Comparison of ENCODE assay signal across 8 cellular contexts in genomic region chr10:50738974-50739617, GRCh38. TPM values are rescaled to one million over a fixed set of nuclear protein-coding genes. Genes with fewer than 3 reads are reported as not detected.
A peak's percentile ranks its signal among the peaks of the same experiment; 100 is the strongest.
DNase-seq lines count a peak whose midpoint lies in the region; ATAC-seq and TF ChIP-seq lines count a peak whose summit lies in the region.
"Not testable (repeated sequence)": the region's sequence is repeated elsewhere in the genome, so short reads cannot be mapped to it uniquely, and the experiment has no call there.

No MANE protein-coding gene starts in this region.

- H3K4me1 Mint-ChIP-seq in activated naive CD4-positive, alpha-beta T cell treated with anti-CD3 and anti-CD28 coated beads for 36 hours (ENCODE audit: low read depth) = peaks cover 16% of the 10 kb centered on the region
- peaks cover 17 to 36% of the 10 kb centered on the region in 2 donors for H3K4me1 Mint-ChIP-seq in natural killer cell
- H3K4me1 Mint-ChIP-seq in stimulated activated naive CD8-positive, alpha-beta T cell treated with anti-CD3 and anti-CD28 coated beads, Interleukin-15, Interleukin-2, amounts not matched to agents 100 ng/mL and 50 ng/mL, for 24 hours (ENCODE audit: low read depth) = peaks cover 17% of the 10 kb centered on the region

- no CpG with 5 or more reads among the region's 23 CpGs for WGBS in iPS DF 6.9 (ENCODE audit: insufficient coverage, insufficient read length)

- H3K27ac Mint-ChIP-seq in activated naive CD4-positive, alpha-beta T cell treated with anti-CD3 and anti-CD28 coated beads for 36 hours = peak overlapping the region; percentile 95
- peak overlapping the region; percentile 73 to 98 for H3K27ac Mint-ChIP-seq in natural killer cell
- H3K27ac Mint-ChIP-seq in stimulated activated naive CD8-positive, alpha-beta T cell treated with anti-CD3 and anti-CD28 coated beads, Interleukin-15, Interleukin-2, amounts not matched to agents 100 ng/mL and 50 ng/mL, for 24 hours = peak overlapping the region; percentile 96

- TSS peak; percentile 83 for BruUV-seq in PC-3 (replicated peaks; lab: Mats Ljungman, UMichigan)

- H4K20me1 ChIP-seq in PC-3 (ENCODE audit: low read length) = not testable (repeated sequence)

- ATAC-seq in PC-3 = not testable (repeated sequence)
- peak in 1 of 3 donors; percentile 11 for ATAC-seq in natural killer cell

- not testable (repeated sequence) for DNase-seq in BJ (ENCODE audit: low read depth); PC-3; activated naive CD4-positive, alpha-beta T cell treated with anti-CD3 and anti-CD28 coated beads for 36 hours; iPS DF 6.9 (ENCODE audit: low read depth, low spot score); natural killer cell

- H3K27me3 ChIP-seq in BJ (ENCODE audit: control insufficient read depth, insufficient read depth, low read length); duodenal mucosa (ENCODE audit: control insufficient read depth in 1 of 2, insufficient read depth in 2 of 2, low read length in 2 of 2); iPS DF 6.9 (ENCODE audit: control insufficient read depth, insufficient read depth, low read length): not testable (repeated sequence)
- peaks cover 24% of the 10 kb centered on the region for H3K27me3 ChIP-seq in PC-3 (ENCODE audit: low read length)

- H3K4me3 Mint-ChIP-seq in activated naive CD4-positive, alpha-beta T cell treated with anti-CD3 and anti-CD28 coated beads for 36 hours = peak overlapping the region; percentile 98
- peak overlapping the region; percentile 99 for H3K4me3 Mint-ChIP-seq in natural killer cell
- peak overlapping the region; percentile 98 for H3K4me3 Mint-ChIP-seq in stimulated activated naive CD8-positive, alpha-beta T cell treated with anti-CD3 and anti-CD28 coated beads, Interleukin-15, Interleukin-2, amounts not matched to agents 100 ng/mL and 50 ng/mL, for 24 hours

- not testable (repeated sequence) for H3K4me1 ChIP-seq in HEK293 (ENCODE audit: control insufficient read depth, insufficient read depth, low read length); duodenal mucosa (ENCODE audit: control insufficient read depth in 1 of 2, insufficient read depth in 2 of 2, low read length in 2 of 2); iPS DF 6.9 (ENCODE audit: control insufficient read depth, insufficient read depth, low read length)
- H3K4me1 ChIP-seq in PC-3 (ENCODE audit: insufficient read depth, low read length) = peaks cover 14% of the 10 kb centered on the region

- H3K4me2 ChIP-seq in PC-3 (ENCODE audit: low read length) = peak overlapping the region; percentile 87

- not testable (repeated sequence) for H3K9me2 ChIP-seq in PC-3 (replicated peaks; ENCODE audit: low read length)

- not testable (repeated sequence) for H3F3A ChIP-seq in PC-3 (ENCODE audit: low read length, unreplicated experiment)

- TF ChIP-seq CTCF in BJ (IDR thresholded peaks at IDR 0.05; ENCODE audit: insufficient read depth, low read depth, low read length); HEK293 (tag by site-specific recombination; IDR thresholded peaks at IDR 0.05); PC-3 (conservative IDR thresholded peaks at IDR 0.05; ENCODE audit: low read depth, low read length); natural killer cell (IDR thresholded peaks at IDR 0.05): not testable (repeated sequence)

- POLR2A ChIA-PET in BJ (lab: Charles Lee) = not testable (repeated sequence)
- POLR2A ChIA-PET in HEK293 (lab: Yijun Ruan, JAX) = interaction anchor here (1.7 kb wide), 1 partner anchor 114 kb away, joined by 6 read pairs; no protein-coding TSS in a partner anchor
- POLR2A ChIA-PET in PC-3 (lab: Charles Lee; ENCODE audit: unreplicated experiment) = interaction anchor here (0.6 to 1.0 kb wide), 3 partner anchors 115 to 930 kb away, joined by 3 to 7 read pairs (median 4); no protein-coding TSS in a partner anchor

- H3K9me3 ChIP-seq in HEK293 (ENCODE audit: control insufficient read depth, insufficient read depth, low read depth, low read length); PC-3 (ENCODE audit: low read length); duodenal mucosa (ENCODE audit: control insufficient read depth in 1 of 2, low read length in 2 of 2); iPS DF 6.9 (ENCODE audit: control insufficient read depth, insufficient read depth, low read length): not testable (repeated sequence)

- H3K9ac ChIP-seq in PC-3 (ENCODE audit: low read length) (peak overlapping the region; percentile 83), duodenal mucosa (ENCODE audit: low read depth in 1 of 2, low read length in 2 of 2) (peak overlapping the region; percentile 63 to 84)

- H3K27me3 Mint-ChIP-seq in activated naive CD4-positive, alpha-beta T cell treated with anti-CD3 and anti-CD28 coated beads for 36 hours (ENCODE audit: low read depth); stimulated activated naive CD8-positive, alpha-beta T cell treated with anti-CD3 and anti-CD28 coated beads, Interleukin-15, Interleukin-2, amounts not matched to agents 100 ng/mL and 50 ng/mL, for 24 hours: not testable (repeated sequence)
- peaks cover 9 to 18% of the 10 kb centered on the region in 2 donors for H3K27me3 Mint-ChIP-seq in natural killer cell (ENCODE audit: low read depth in 2 of 2)

- intact Hi-C loops in PC-3 (cut with micrococcal nuclease); natural killer cell (cut with micrococcal nuclease): not testable (repeated sequence)
- intact Hi-C loops in activated naive CD4-positive, alpha-beta T cell treated with anti-CD3 and anti-CD28 coated beads for 36 hours (cut with micrococcal nuclease) = loop anchor here (1.0 to 10.0 kb wide), 4 partner anchors 114 to 202 kb away; no protein-coding TSS in a partner anchor

- peak overlapping the region; percentile 59 for H3K4me3 ChIP-seq in BJ (ENCODE audit: low read depth, low read length)
- peak overlapping the region; percentile 80 for H3K4me3 ChIP-seq in HEK293 (ENCODE audit: low read depth, low read length)
- peak overlapping the region; percentile 81 for H3K4me3 ChIP-seq in PC-3 (ENCODE audit: low read length)
- H3K4me3 ChIP-seq in duodenal mucosa (ENCODE audit: low read depth in 1 of 2, low read length in 2 of 2) = peak overlapping the region; percentile 77 to 94
- H3K4me3 ChIP-seq in iPS DF 6.9 (ENCODE audit: low read length) = peak overlapping the region; percentile 96; the same call in 1 of the 2 replicates

- H3K9me3 Mint-ChIP-seq in activated naive CD4-positive, alpha-beta T cell treated with anti-CD3 and anti-CD28 coated beads for 36 hours; natural killer cell; stimulated activated naive CD8-positive, alpha-beta T cell treated with anti-CD3 and anti-CD28 coated beads, Interleukin-15, Interleukin-2, amounts not matched to agents 100 ng/mL and 50 ng/mL, for 24 hours: not testable (repeated sequence)

- H3K27ac ChIP-seq in HEK293 (ENCODE audit: extremely low read depth, low read depth, low read length) (peak overlapping the region; percentile 79; the same call in 1 of the 2 replicates), PC-3 (ENCODE audit: low read length) (peak overlapping the region; percentile 73)
- not testable (repeated sequence) for H3K27ac ChIP-seq in duodenal mucosa (ENCODE audit: low read depth, low read length); iPS DF 6.9 (ENCODE audit: low read length)

- peaks cover 14% of the 10 kb centered on the region for H3K79me2 ChIP-seq in PC-3 (ENCODE audit: low read length)

- H2AFZ ChIP-seq in PC-3 (ENCODE audit: low read length) = peak overlapping the region; percentile 93

- H3K36me3 ChIP-seq in BJ (ENCODE audit: control insufficient read depth, insufficient read depth, low read length); HEK293 (ENCODE audit: control insufficient read depth in 2 of 2, insufficient read depth in 1 of 2, low read length in 2 of 2); PC-3 (ENCODE audit: low read depth, low read length); duodenal mucosa (ENCODE audit: control insufficient read depth in 1 of 2, insufficient read depth in 2 of 2, low read length in 2 of 2); iPS DF 6.9 (ENCODE audit: control insufficient read depth, insufficient read depth, low read length): not testable (repeated sequence)

- not testable (repeated sequence) for H3K36me3 Mint-ChIP-seq in activated naive CD4-positive, alpha-beta T cell treated with anti-CD3 and anti-CD28 coated beads for 36 hours (ENCODE audit: low read depth); natural killer cell; stimulated activated naive CD8-positive, alpha-beta T cell treated with anti-CD3 and anti-CD28 coated beads, Interleukin-15, Interleukin-2, amounts not matched to agents 100 ng/mL and 50 ng/mL, for 24 hours (ENCODE audit: low read depth)

- CTCF ChIA-PET in BJ (lab: Yijun Ruan, JAX); HEK293 (lab: Yijun Ruan, JAX); PC-3 (lab: Charles Lee); activated naive CD4-positive, alpha-beta T cell treated with anti-CD3 and anti-CD28 coated beads for 36 hours (lab: Charles Lee): not testable (repeated sequence)

TF ChIP-seq in HEK293, 187 proteins besides CTCF, POLR2A, EP300 and RAD21:
- TF ChIP-seq ZBTB8A (tag by site-specific recombination; IDR thresholded peaks at IDR 0.05) = peak; percentile 77
TF ChIP-seq in HEK293: peak in this region for 1; not testable (repeated sequence) for 186.

RNA-seq across cellular contexts. Expression of gene ASAH2B, which starts 0.6 kb away (rescaled TPM):
- polyA plus RNA-seq in BJ (2011; rRNA removed) = 2.7 and 6.1 TPM in 2 replicates
- 2.6 and 3.5 TPM in 2 replicates for polyA minus RNA-seq in BJ (2011; rRNA and poly(A)+ RNA removed)
- 19.6 and 21.8 TPM in 2 replicates for total RNA-seq in PC-3 (2014; rRNA removed)
- 1 to 10 TPM; 3.9 to 4.6 TPM for total RNA-seq in activated naive CD4-positive, alpha-beta T cell treated with anti-CD3 and anti-CD28 coated beads for 36 hours
- 1 to 10 TPM; 1.4 to 1.9 (median 1.6) TPM for total RNA-seq in natural killer cell
